17 cellular contexts compared by ENCODE assay signal in genomic region chr6:133501675-133502275, GRCh38.
DNase-seq lines count a peak whose midpoint lies in the region; ATAC-seq and TF ChIP-seq lines count a peak whose summit lies in the region.
"Had no signal": no experiment of that assay in that cellular context is flagged by ENCODE, and none has a peak within 500 bp of the region (broad histone marks: within the 10 kb centered on the region; RNA-seq: fewer than 3 reads in every experiment).

No MANE protein-coding gene starts in this region.

- ATAC-seq in HG02759 (IDR thresholded peaks at IDR 0.05; ENCODE audit: unreplicated experiment), result no peak
- ATAC-seq: CD8-positive, alpha-beta T cell; WTC11 had no signal

- no peaks in the 10 kb centered on the region for H3K9me2 ChIP-seq in GM23248 (ENCODE audit: insufficient read depth)

- no peaks in the 10 kb centered on the region for H3K9me3 ChIP-seq in GM23248 (ENCODE audit: low read depth)
- no peaks in the 10 kb centered on the region for H3K9me3 ChIP-seq in adipocyte (ENCODE audit: control insufficient read depth, low read length)
- H3K9me3 ChIP-seq in left ventricle myocardium inferior (replicated peaks), result no peaks in the 10 kb centered on the region
- no peaks in the 10 kb centered on the region for H3K9me3 ChIP-seq in sigmoid colon

- intact Hi-C loops in left ventricle myocardium inferior (cut with micrococcal nuclease), result no loop called here
- intact Hi-C loops in sigmoid colon (cut with DNase I), result no loop called here

- H3K27me3 ChIP-seq in GM23248 (replicated peaks; ENCODE audit: insufficient read depth) (peaks cover 40% of the 10 kb centered on the region), adipocyte (replicated peaks; ENCODE audit: control insufficient read depth, insufficient read depth, low read length) (no peaks in the 10 kb centered on the region), left ventricle myocardium inferior (ENCODE audit: low read depth) (no peaks in the 10 kb centered on the region), sigmoid colon (no peaks in the 10 kb centered on the region)

- H3K36me3 ChIP-seq in GM23248 (ENCODE audit: low read depth) (no peaks in the 10 kb centered on the region), adipocyte (ENCODE audit: control insufficient read depth, insufficient read depth, low read length, severe bottlenecking) (no peaks in the 10 kb centered on the region), left ventricle myocardium inferior (no peaks in the 10 kb centered on the region), sigmoid colon (no peaks in the 10 kb centered on the region)

- peak overlapping the region; percentile 42; the same call in 1 of the 2 replicates for H3K9ac ChIP-seq in GM23248
- H3K9ac ChIP-seq in adipocyte (ENCODE audit: low read length), result peak overlapping the region; percentile 53

- no peaks in the 10 kb centered on the region for H3K79me2 ChIP-seq in GM23248 (ENCODE audit: insufficient read depth)

- no peak for TF ChIP-seq EP300 in sigmoid colon (IDR thresholded peaks at IDR 0.05)

- peak; percentile 23 for DNase-seq in GM23248
- peak; percentile 62 for DNase-seq in adipocyte (ENCODE audit: low read depth)
- DNase-seq in left ventricle myocardium inferior, result no peak
- no peak for DNase-seq in sigmoid colon
- no peak for DNase-seq in stimulated activated CD4-positive, alpha-beta T cell treated with anti-CD3 and anti-CD28 coated beads, Interleukin-4, amount 100 ng/mL, for 4 hours
- no peak for DNase-seq in GM13977 (ENCODE audit: low spot score)
- DNase-seq in mesenteric fat pad (ENCODE audit: low spot score), result no peak
- DNase-seq: activated CD4-positive, alpha-beta memory T cell treated with anti-CD3 and anti-CD28 coated beads, Interleukin-2, amount 10 ng/mL, durations not matched to agents 7 days and 5 days; activated naive CD4-positive, alpha-beta T cell; CD8-positive, alpha-beta T cell; DMS79 treated with DMSO at 0.1 percent for 48 hours; foreskin melanocyte; MV-4-11; PC-9; stimulated activated naive CD4-positive, alpha-beta T cell had no signal

- no peak overlapping the region for H3K4me3 ChIP-seq in GM23248
- peak overlapping the region; percentile 14 for H3K4me3 ChIP-seq in adipocyte (ENCODE audit: low read length)
- no peak overlapping the region for H3K4me3 ChIP-seq in left ventricle myocardium inferior
- no peak overlapping the region for H3K4me3 ChIP-seq in sigmoid colon
- H3K4me3 ChIP-seq: PC-9 had no signal

- H4K20me1 ChIP-seq in GM23248 (ENCODE audit: insufficient read depth), result no peaks in the 10 kb centered on the region

- no peak for TF ChIP-seq CTCF in left ventricle myocardium inferior (IDR thresholded peaks at IDR 0.05; ENCODE audit: borderline replicate concordance)
- TF ChIP-seq CTCF in sigmoid colon (IDR thresholded peaks at IDR 0.05), result no peak
- no peak for TF ChIP-seq CTCF in GM13977 (IDR thresholded peaks at IDR 0.05; ENCODE audit: extremely low read depth, insufficient read depth, missing control alignments)

- in situ Hi-C loops in GM23248 (cut with MboI) (no loop called here), GM13977 (cut with MboI; ENCODE audit: low pct_unique_long_range_greater_than_20kb, low sequenced_read_pairs, unreplicated experiment) (no loop called here)

- no peak for TF ChIP-seq POLR2A in sigmoid colon (IDR thresholded peaks at IDR 0.05)

- peaks cover 22% of the 10 kb centered on the region for H3F3A ChIP-seq in GM23248 (ENCODE audit: insufficient read depth)

- H2AFZ ChIP-seq in GM23248, result no peak overlapping the region
- H2AFZ ChIP-seq: PC-9 had no signal

- 10 to 11% methylated on average over 4 of the region's 4 CpGs for WGBS in GM23248 (ENCODE audit: low coverage in 1 of 2, low lambda C conversion rate in 2 of 2, missing lambda C conversion rate in 2 of 2), 2 experiments
- 58 to 69% methylated on average over 4 of the region's 4 CpGs for WGBS in sigmoid colon, 2 donors

- peak overlapping the region; percentile 30 for H3K4me2 ChIP-seq in GM23248 (ENCODE audit: unreplicated experiment)
- H3K4me2 ChIP-seq: PC-9 had no signal

- H3K4me1 ChIP-seq in GM23248 (ENCODE audit: insufficient read depth) (peaks cover 23% of the 10 kb centered on the region), adipocyte (ENCODE audit: control insufficient read depth, insufficient read depth, low read length) (peaks cover 50% of the 10 kb centered on the region), left ventricle myocardium inferior (peaks cover 49% of the 10 kb centered on the region), sigmoid colon (peaks cover 0 to 22% (median 18%) of the 10 kb centered on the region in 4 donors)

- H3K27ac ChIP-seq in GM23248, result peak overlapping the region; percentile 75
- H3K27ac ChIP-seq in left ventricle myocardium inferior (replicated peaks), result peak overlapping the region; percentile 65
- H3K27ac ChIP-seq in sigmoid colon, result peak overlapping the region in 3 of 4 donors; percentile 18 to 44 (median 41)
- H3K27ac ChIP-seq: PC-9 had no signal

Comparison
In these comparisons a context has a peak if more than half of its experiments do, and no peak if none do; other contexts are left out.
1. DNase-seq: peak in GM23248 (single experiment) and adipocyte (single experiment); none in left ventricle myocardium inferior (single experiment), sigmoid colon (single experiment), stimulated activated CD4-positive, alpha-beta T cell treated with anti-CD3 and anti-CD28 coated beads, Interleukin-4, amount 100 ng/mL, for 4 hours (0 of 2), GM13977 (single experiment) and mesenteric fat pad (single experiment).
2. Peak in every context shown above with its lines, with median percentiles within 50 percentile points of each other: H3K27ac ChIP-seq.